ENCODE assay signal across 18 cellular contexts in the genomic region with DNA sequence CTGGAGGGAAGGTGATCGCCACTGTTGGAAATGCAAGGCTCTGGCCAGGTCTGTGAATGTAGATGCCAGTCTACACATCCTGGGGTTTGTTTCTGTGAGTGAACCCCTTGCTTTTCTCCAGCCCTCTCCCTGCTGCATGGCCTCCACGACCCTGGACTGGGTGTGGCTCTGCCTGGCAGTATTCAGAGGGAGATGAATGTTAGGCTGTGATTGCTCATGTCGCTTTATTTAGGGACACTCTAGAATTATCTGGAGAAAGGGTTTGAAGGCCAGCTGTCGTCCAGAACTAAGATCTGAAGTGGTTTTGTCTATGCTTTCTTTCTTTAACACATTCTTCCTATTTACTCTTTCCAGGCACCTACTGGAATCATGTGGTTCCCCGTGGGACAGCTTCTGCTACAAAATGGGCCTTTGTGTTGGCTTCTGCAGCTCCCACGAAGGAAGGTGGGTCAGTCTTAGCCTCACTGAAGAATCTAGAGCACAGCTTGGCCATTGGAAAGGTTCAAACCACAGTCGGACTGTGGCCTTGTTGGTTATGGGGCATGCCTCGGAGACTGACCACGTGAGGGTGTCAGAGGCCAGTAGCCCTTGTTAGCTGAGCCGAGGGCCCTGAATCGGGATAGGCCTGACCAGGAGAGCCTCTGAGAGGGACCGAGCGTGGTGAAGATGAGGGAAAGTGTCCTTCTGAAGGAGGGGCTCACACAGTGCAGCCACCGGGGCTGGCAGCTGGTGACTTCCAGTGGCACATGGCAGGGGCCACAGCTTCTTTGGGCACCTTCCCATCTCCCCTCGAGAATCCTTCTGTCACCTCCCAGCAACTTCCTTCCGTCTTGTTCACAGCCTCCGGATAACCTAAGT.
"Had no signal": no experiment of that assay in that cellular context is flagged by ENCODE, and none has a peak within 500 bp of the region (broad histone marks: within the 10 kb centered on the region; RNA-seq: fewer than 3 reads in every experiment).

No MANE protein-coding gene starts in this region.

- H3K27me3 ChIP-seq: esophagus muscularis mucosa, neutrophil had no signal

- H3K4me3 Mint-ChIP-seq: activated T-helper 1 cell treated with anti-CD3 and anti-CD28 coated beads, Interleukin-12 subunit alpha, Interleukin-12 subunit beta, Interleukin-2, Interleukin-4 antibody, amounts not matched to agents 30 ng/mL and 10 ng/mL and 1 ng/mL, durations not matched to agents 14 hours and 24 hours and 36 hours; mesothelial cell of epicardium; naive B cell; T-cell; type B pancreatic cell had no signal

- DNase-seq: activated CD4-positive, CD25-positive, alpha-beta regulatory T cell treated with anti-CD3 and anti-CD28 coated beads, Interleukin-2, amount 50 U/mL, for 72 hours; activated naive CD4-positive, alpha-beta T cell; effector CD4-positive, alpha-beta T cell; kidney glomerular epithelial cell; lower lobe of right lung; naive B cell; stimulated activated CD4-positive, alpha-beta T cell treated with anti-CD3 and anti-CD28 coated beads, Interleukin-4, amount 100 ng/mL, for 4 hours; stimulated activated CD8-positive, alpha-beta memory T cell treated with anti-CD3 and anti-CD28 coated beads, Interleukin-4, amount 100 ng/mL, for 48 hours; stimulated activated naive CD4-positive, alpha-beta T cell treated with Interleukin-2 at 50 U/mL for 16 hours; T-cell had no signal

- FAIRE-seq: astrocyte had no signal

- H3K27ac ChIP-seq: coronary artery, esophagus muscularis mucosa, lower lobe of right lung, neutrophil had no signal

- H3K4me2 ChIP-seq: smooth muscle cell had no signal

- H3K27ac Mint-ChIP-seq: activated T-helper 1 cell treated with anti-CD3 and anti-CD28 coated beads, Interleukin-12 subunit alpha, Interleukin-12 subunit beta, Interleukin-2, Interleukin-4 antibody, amounts not matched to agents 30 ng/mL and 10 ng/mL and 1 ng/mL, durations not matched to agents 14 hours and 24 hours and 36 hours; mesothelial cell of epicardium; T-cell; type B pancreatic cell had no signal

- H3K27me3 Mint-ChIP-seq: naive B cell, T-cell, type B pancreatic cell had no signal

- H3K9me3 Mint-ChIP-seq: activated T-helper 1 cell treated with anti-CD3 and anti-CD28 coated beads, Interleukin-12 subunit alpha, Interleukin-12 subunit beta, Interleukin-2, Interleukin-4 antibody, amounts not matched to agents 30 ng/mL and 10 ng/mL and 1 ng/mL, durations not matched to agents 14 hours and 24 hours and 36 hours; mesothelial cell of epicardium; naive B cell; T-cell; type B pancreatic cell had no signal

- H3K4me1 Mint-ChIP-seq: mesothelial cell of epicardium, naive B cell, T-cell had no signal

- H3K4me1 ChIP-seq: lower lobe of right lung had no signal

- H3K9me3 ChIP-seq: esophagus muscularis mucosa, lower lobe of right lung, neutrophil had no signal

- H3K4me3 ChIP-seq: coronary artery, esophagus muscularis mucosa, lower lobe of right lung, smooth muscle cell had no signal

- ATAC-seq: lower lobe of right lung, T-cell had no signal
